ENCODE assay signal across 8 cellular contexts in the genomic region with DNA sequence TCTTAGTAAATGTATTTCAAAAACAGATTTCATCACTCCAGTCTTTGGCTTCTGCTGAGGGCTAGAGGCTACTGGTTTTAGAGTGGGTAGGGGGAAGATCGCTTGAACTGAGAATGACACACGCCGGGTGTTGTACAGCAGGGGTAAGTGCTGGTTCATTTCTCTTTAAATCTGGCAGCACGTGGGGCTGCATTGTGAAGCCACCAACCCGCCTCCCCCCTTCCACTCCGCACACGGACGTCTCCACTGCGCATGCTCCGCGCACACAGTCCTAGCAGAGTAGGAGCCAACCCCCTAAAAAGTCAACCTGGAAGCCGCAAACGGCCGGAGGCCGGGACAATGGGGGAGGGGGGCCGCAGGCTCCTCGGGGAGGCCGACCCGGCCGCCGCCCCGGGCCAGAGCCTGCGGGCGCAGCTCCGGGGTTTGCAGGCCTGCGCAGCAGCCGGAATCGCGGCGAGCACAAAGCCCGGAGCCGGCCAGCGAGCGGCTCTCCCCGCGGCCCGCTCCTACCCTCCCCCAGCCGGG. TPM values are rescaled to one million over a fixed set of nuclear protein-coding genes. Genes with fewer than 3 reads are reported as not detected.
DNase-seq lines count a peak whose midpoint lies in the region; ATAC-seq lines count a peak whose summit lies in the region.

No MANE protein-coding gene starts in this region.

- H3K27ac Mint-ChIP-seq in CD8-positive, alpha-beta memory T cell, result peak overlapping the region; percentile 92 to 96 (median 94)

- H3K9me3 Mint-ChIP-seq in CD8-positive, alpha-beta memory T cell, result no peaks in the 10 kb centered on the region

- H3K4me3 ChIP-seq in CD8-positive, alpha-beta memory T cell (ENCODE audit: low read length), result peak overlapping the region; percentile 44
- H3K4me3 ChIP-seq in endocrine pancreas (ENCODE audit: control insufficient read depth, insufficient read depth, low read length) (peak overlapping the region; percentile 54), mesenchymal stem cell (ENCODE audit: insufficient read depth in 1 of 2, low read depth in 1 of 2, low read length in 2 of 2) (peak overlapping the region; percentile 89 to 98)

- no peaks in the 10 kb centered on the region for H3K27me3 ChIP-seq in CD8-positive, alpha-beta memory T cell (ENCODE audit: insufficient read depth, low read length, poor library complexity, severe bottlenecking)
- no peaks in the 10 kb centered on the region for H3K27me3 ChIP-seq in endocrine pancreas (ENCODE audit: control insufficient read depth, insufficient read depth, low read length)
- no peaks in the 10 kb centered on the region for H3K27me3 ChIP-seq in mesenchymal stem cell (ENCODE audit: control insufficient read depth in 1 of 2, insufficient read depth in 1 of 2, low read length in 2 of 2)

- H3K4me3 Mint-ChIP-seq in CD8-positive, alpha-beta memory T cell, result peak overlapping the region; percentile 94 to 98 (median 97)

- no peak overlapping the region for H2BK15ac ChIP-seq in mesenchymal stem cell (ENCODE audit: low read depth, poor library complexity, severe bottlenecking)

- no peak overlapping the region for H3K9ac ChIP-seq in endocrine pancreas (ENCODE audit: control insufficient read depth, insufficient read depth, low read length)
- H3K9ac ChIP-seq in mesenchymal stem cell (ENCODE audit: low read length), result peak overlapping the region; percentile 93

- peak; percentile 40 for ATAC-seq in GM21360 (IDR thresholded peaks at IDR 0.05; ENCODE audit: unreplicated experiment)

- H3K27me3 Mint-ChIP-seq in CD8-positive, alpha-beta memory T cell, result peaks cover 0 to 2% of the 10 kb centered on the region in 2 donors

- peak overlapping the region; percentile 76 for H3K4me2 ChIP-seq in mesenchymal stem cell (ENCODE audit: low read length, poor library complexity, severe bottlenecking)

- H3K79me1 ChIP-seq in mesenchymal stem cell (replicated peaks; ENCODE audit: low read length, poor library complexity, severe bottlenecking), result no peaks in the 10 kb centered on the region

- H2BK5ac ChIP-seq in mesenchymal stem cell (ENCODE audit: low read depth, low read length, poor library complexity, severe bottlenecking), result peak overlapping the region; percentile 96

- peak overlapping the region in 1 of 2 experiments; percentile 95 for H3K14ac ChIP-seq in mesenchymal stem cell (ENCODE audit: low read length in 2 of 2)

- POLR2A ChIA-PET in CD8-positive, alpha-beta memory T cell (lab: Charles Lee), result interaction anchor here (1.0 to 1.7 kb wide), 3 partner anchors 10 to 222 kb away, joined by 3 to 14 read pairs (median 3); partner anchors contain the start of genes CYB5D2 and ZZEF1

- no peaks in the 10 kb centered on the region for H3K36me3 ChIP-seq in CD8-positive, alpha-beta memory T cell (ENCODE audit: insufficient read depth, low read length)
- H3K36me3 ChIP-seq in endocrine pancreas (ENCODE audit: control insufficient read depth, insufficient read depth, low read length), result no peaks in the 10 kb centered on the region
- H3K36me3 ChIP-seq in mesenchymal stem cell (ENCODE audit: control insufficient read depth in 1 of 2, insufficient read depth in 2 of 2, low read depth in 1 of 2, low read length in 2 of 2), result peaks cover 0 to 4% of the 10 kb centered on the region in 2 experiments

- peak overlapping the region; percentile 81 for H3K27ac ChIP-seq in CD8-positive, alpha-beta memory T cell (ENCODE audit: low read depth, low read length)
- peak overlapping the region; percentile 34 for H3K27ac ChIP-seq in mesenchymal stem cell (ENCODE audit: low read length, poor library complexity, severe bottlenecking)

- peaks cover 0 to 19% (median 5%) of the 10 kb centered on the region in 3 donors for H3K36me3 Mint-ChIP-seq in CD8-positive, alpha-beta memory T cell

- WGBS in mesenchymal stem cell, result under 1% methylated on average over 33 of the region's 38 CpGs

- peak overlapping the region in 1 of 2 experiments; percentile 90 for H3K23ac ChIP-seq in mesenchymal stem cell (ENCODE audit: low read length in 2 of 2)

- peak overlapping the region; percentile 75 for H4K91ac ChIP-seq in mesenchymal stem cell (ENCODE audit: low read length)

- peak; percentile 80 to 93 (median 86) for DNase-seq in CD8-positive, alpha-beta memory T cell
- DNase-seq in HUDEP-2 (lab: John Stamatoyannopoulos, UW; ENCODE audit: unreplicated experiment in 76 of 76) (peak in 75 of 76 experiments; percentile 45 to 93 (median 81)), NOMO-1 treated with DMSO at 0.1 percent for 48 hours (lab: John Stamatoyannopoulos, UW; ENCODE audit: unreplicated experiment) (peak; percentile 92), mesenchymal stem cell (peak; percentile 88)
- peak; percentile 81 for DNase-seq in activated CD8-positive, alpha-beta memory T cell treated with anti-CD3 and anti-CD28 coated beads, Interleukin-2, amount 50 U/mL, for 1 hour (ENCODE audit: extremely low read depth)
- peak; percentile 82 for DNase-seq in stimulated activated CD8-positive, alpha-beta memory T cell treated with anti-CD3 and anti-CD28 coated beads, Interleukin-12 subunit alpha, Interleukin-12 subunit beta, amount 100 ng/mL, for 1 hour (ENCODE audit: low read depth)

- no peak overlapping the region for H2BK12ac ChIP-seq in mesenchymal stem cell (ENCODE audit: low read length in 2 of 2)

- H3K18ac ChIP-seq in mesenchymal stem cell (ENCODE audit: low read depth in 1 of 2, low read length in 2 of 2), result peak overlapping the region; percentile 95 to 97

- H2AFZ ChIP-seq in mesenchymal stem cell (ENCODE audit: low read depth, low read length), result no peak overlapping the region

- H2AK5ac ChIP-seq in mesenchymal stem cell (ENCODE audit: low read length, severe bottlenecking), result no peak overlapping the region

- peaks cover 21% of the 10 kb centered on the region for H3K4me1 ChIP-seq in CD8-positive, alpha-beta memory T cell (ENCODE audit: insufficient read depth, low read length)
- H3K4me1 ChIP-seq in endocrine pancreas (ENCODE audit: control insufficient read depth, insufficient read depth, low read length), result peaks cover 6% of the 10 kb centered on the region
- peaks cover 12% of the 10 kb centered on the region for H3K4me1 ChIP-seq in mesenchymal stem cell (ENCODE audit: control insufficient read depth, insufficient read depth, low read depth, low read length)

- peaks cover 29 to 45% (median 37%) of the 10 kb centered on the region in 3 donors for H3K4me1 Mint-ChIP-seq in CD8-positive, alpha-beta memory T cell

- H3K4ac ChIP-seq in mesenchymal stem cell (ENCODE audit: low read depth in 1 of 2, low read length in 2 of 2), result peak overlapping the region; percentile 97

- H2BK120ac ChIP-seq in mesenchymal stem cell (ENCODE audit: low read depth, low read length), result peak overlapping the region; percentile 61

- H4K8ac ChIP-seq in mesenchymal stem cell (ENCODE audit: low read length), result peak overlapping the region; percentile 77

- CTCF ChIA-PET in CD8-positive, alpha-beta memory T cell (lab: Charles Lee), result no interaction called here

- no peaks in the 10 kb centered on the region for H3K9me3 ChIP-seq in CD8-positive, alpha-beta memory T cell (ENCODE audit: low read length)
- H3K9me3 ChIP-seq in endocrine pancreas (ENCODE audit: control insufficient read depth, low read length), result no peaks in the 10 kb centered on the region
- H3K9me3 ChIP-seq in mesenchymal stem cell (ENCODE audit: control insufficient read depth, low read length), result no peaks in the 10 kb centered on the region

RNA-seq across cellular contexts. Expression of gene UBE2G1, which starts 1.3 kb away (rescaled TPM):
- total RNA-seq in CD8-positive, alpha-beta memory T cell, result 10 to 100 TPM; 54.9 to 68.0 TPM
- polyA plus RNA-seq in CD8-positive, alpha-beta memory T cell, result 66.6 TPM
- polyA plus RNA-seq in mesenchymal stem cell (2013, experiment 1 of 2), result 63.6 TPM
- polyA plus RNA-seq in mesenchymal stem cell (2013, experiment 2 of 2), result 69.4 TPM

Comparison
In these comparisons a context has a peak if more than half of its experiments do, and no peak if none do; other contexts are left out.
1. Peak in every context shown above with its lines: DNase-seq, ATAC-seq, H3K4me3 ChIP-seq and H3K27ac ChIP-seq.